ENCODE assay signal across 1 cellular context in the genomic region with DNA sequence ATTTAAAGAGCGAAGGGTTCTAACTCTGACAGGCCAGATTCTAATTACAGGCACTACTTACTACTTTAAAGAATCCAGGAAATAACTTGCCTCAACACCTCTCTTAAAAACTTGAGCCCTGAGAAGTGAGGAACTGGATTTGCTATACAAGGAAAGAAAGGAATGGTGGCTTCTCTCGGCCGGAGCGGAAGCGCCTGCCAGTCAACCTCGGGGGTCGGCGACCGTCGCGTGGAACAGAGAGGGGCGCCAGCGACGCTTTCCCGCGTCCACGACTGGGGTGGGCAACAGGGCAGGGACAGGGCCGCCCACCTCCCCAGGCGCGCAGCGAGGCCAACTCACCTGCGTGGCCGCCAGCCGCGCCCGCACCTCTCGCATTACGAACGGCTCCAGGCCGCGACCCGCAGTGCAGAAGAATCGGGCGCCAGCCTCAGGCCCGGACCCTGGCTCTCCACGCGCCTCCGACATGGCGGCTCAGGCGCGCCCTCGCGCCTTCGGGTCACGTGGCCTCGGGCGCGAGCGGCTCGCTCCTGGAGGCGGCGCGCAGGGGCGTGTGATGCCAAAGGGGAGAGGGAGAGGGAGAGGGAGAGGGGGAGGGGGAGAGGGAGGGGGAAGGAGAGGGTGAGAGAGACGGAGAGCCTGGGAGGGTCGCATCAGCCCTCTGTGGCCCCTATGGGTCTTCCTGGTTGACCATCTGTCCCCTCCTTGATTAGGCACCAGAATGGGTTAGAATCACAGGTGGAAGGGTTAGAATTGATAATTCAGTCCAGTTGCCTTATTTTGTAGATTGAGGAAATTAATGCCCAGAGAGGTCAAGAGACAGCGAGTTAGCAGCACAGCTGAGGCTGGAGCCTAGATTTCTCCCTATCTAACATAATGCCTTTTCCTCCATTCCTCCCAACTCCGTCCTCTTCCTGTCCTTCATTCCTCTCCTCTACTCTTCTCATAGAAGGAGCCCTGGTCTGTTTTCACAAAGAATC.
TF ChIP-seq lines count a peak whose summit lies in the region.

A gene with protein sequence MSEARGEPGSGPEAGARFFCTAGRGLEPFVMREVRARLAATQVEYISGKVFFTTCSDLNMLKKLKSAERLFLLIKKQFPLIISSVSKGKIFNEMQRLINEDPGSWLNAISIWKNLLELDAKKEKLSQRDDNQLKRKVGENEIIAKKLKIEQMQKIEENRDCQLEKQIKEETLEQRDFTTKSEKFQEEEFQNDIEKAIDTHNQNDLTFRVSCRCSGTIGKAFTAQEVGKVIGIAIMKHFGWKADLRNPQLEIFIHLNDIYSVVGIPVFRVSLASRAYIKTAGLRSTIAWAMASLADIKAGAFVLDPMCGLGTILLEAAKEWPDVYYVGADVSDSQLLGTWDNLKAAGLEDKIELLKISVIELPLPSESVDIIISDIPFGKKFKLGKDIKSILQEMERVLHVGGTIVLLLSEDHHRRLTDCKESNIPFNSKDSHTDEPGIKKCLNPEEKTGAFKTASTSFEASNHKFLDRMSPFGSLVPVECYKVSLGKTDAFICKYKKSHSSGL (minus strand): TSS at position 484 of the 977 bp plus-strand sequence. CDS start 19 bp downstream, at position 465.

TF ChIP-seq in HepG2, 621 proteins besides CTCF, POLR2A, EP300 and RAD21 (continued from another document and continues in another):
- TF ChIP-seq, protein P1, sequence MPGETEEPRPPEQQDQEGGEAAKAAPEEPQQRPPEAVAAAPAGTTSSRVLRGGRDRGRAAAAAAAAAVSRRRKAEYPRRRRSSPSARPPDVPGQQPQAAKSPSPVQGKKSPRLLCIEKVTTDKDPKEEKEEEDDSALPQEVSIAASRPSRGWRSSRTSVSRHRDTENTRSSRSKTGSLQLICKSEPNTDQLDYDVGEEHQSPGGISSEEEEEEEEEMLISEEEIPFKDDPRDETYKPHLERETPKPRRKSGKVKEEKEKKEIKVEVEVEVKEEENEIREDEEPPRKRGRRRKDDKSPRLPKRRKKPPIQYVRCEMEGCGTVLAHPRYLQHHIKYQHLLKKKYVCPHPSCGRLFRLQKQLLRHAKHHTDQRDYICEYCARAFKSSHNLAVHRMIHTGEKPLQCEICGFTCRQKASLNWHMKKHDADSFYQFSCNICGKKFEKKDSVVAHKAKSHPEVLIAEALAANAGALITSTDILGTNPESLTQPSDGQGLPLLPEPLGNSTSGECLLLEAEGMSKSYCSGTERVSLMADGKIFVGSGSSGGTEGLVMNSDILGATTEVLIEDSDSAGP (CRISPR knock-in tag; IDR thresholded peaks at IDR 0.05; ENCODE audit: borderline replicate concordance) = peak; percentile 89
- no peak for TF ChIP-seq HNRNPUL1 (IDR thresholded peaks at IDR 0.05; ENCODE audit: low read depth, low read length)
- TF ChIP-seq HCFC1 (IDR thresholded peaks at IDR 0.05; ENCODE audit: low read depth, low read length) = 0 out of 2 replicates have a peak, but pooled peaks have one; percentile 6
- peak; percentile 73; the same call in 1 of the 2 replicates for TF ChIP-seq MED13 (CRISPR knock-in tag; IDR thresholded peaks at IDR 0.05)
- no peak for TF ChIP-seq THYN1 (CRISPR knock-in tag; IDR thresholded peaks at IDR 0.05; ENCODE audit: borderline replicate concordance, low read depth)
- TF ChIP-seq, protein P2, sequence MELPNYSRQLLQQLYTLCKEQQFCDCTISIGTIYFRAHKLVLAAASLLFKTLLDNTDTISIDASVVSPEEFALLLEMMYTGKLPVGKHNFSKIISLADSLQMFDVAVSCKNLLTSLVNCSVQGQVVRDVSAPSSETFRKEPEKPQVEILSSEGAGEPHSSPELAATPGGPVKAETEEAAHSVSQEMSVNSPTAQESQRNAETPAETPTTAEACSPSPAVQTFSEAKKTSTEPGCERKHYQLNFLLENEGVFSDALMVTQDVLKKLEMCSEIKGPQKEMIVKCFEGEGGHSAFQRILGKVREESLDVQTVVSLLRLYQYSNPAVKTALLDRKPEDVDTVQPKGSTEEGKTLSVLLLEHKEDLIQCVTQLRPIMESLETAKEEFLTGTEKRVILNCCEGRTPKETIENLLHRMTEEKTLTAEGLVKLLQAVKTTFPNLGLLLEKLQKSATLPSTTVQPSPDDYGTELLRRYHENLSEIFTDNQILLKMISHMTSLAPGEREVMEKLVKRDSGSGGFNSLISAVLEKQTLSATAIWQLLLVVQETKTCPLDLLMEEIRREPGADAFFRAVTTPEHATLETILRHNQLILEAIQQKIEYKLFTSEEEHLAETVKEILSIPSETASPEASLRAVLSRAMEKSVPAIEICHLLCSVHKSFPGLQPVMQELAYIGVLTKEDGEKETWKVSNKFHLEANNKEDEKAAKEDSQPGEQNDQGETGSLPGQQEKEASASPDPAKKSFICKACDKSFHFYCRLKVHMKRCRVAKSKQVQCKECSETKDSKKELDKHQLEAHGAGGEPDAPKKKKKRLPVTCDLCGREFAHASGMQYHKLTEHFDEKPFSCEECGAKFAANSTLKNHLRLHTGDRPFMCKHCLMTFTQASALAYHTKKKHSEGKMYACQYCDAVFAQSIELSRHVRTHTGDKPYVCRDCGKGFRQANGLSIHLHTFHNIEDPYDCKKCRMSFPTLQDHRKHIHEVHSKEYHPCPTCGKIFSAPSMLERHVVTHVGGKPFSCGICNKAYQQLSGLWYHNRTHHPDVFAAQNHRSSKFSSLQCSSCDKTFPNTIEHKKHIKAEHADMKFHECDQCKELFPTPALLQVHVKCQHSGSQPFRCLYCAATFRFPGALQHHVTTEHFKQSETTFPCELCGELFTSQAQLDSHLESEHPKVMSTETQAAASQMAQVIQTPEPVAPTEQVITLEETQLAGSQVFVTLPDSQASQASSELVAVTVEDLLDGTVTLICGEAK (IDR thresholded peaks at IDR 0.05) = no peak
- TF ChIP-seq, protein P2 (CRISPR knock-in tag; IDR thresholded peaks at IDR 0.05) = peak; percentile 84; the same call in 1 of the 2 replicates
- TF ChIP-seq NR2F1 (CRISPR knock-in tag; IDR thresholded peaks at IDR 0.05) = 0 out of 4 replicates have a peak, but pooled peaks of 1 of the 2 experiments have one; percentile 44
- TF ChIP-seq ZNF572 (CRISPR knock-in tag; IDR thresholded peaks at IDR 0.05) = no peak
- TF ChIP-seq, protein P3, sequence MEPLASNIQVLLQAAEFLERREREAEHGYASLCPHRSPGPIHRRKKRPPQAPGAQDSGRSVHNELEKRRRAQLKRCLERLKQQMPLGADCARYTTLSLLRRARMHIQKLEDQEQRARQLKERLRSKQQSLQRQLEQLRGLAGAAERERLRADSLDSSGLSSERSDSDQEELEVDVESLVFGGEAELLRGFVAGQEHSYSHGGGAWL (CRISPR knock-in tag; IDR thresholded peaks at IDR 0.05) = peak; percentile 99
- TF ChIP-seq ARNT (IDR thresholded peaks at IDR 0.05) = no peak
- peak; percentile 73; the same call in 1 of the 2 replicates for TF ChIP-seq HOXA9 (CRISPR knock-in tag; IDR thresholded peaks at IDR 0.05; ENCODE audit: borderline replicate concordance)
- TF ChIP-seq SMARCE1 (IDR thresholded peaks at IDR 0.05; ENCODE audit: borderline replicate concordance) = no peak
- no peak for TF ChIP-seq CEBPB (IDR thresholded peaks at IDR 0.05; ENCODE audit: borderline replicate concordance, low read depth, low read length)
- peak; percentile 96; the same call in 1 of the 2 replicates for TF ChIP-seq MEIS2 (CRISPR knock-in tag; IDR thresholded peaks at IDR 0.05)
- TF ChIP-seq ZBTB42 (CRISPR knock-in tag; IDR thresholded peaks at IDR 0.05) = peak; percentile 75; the same call in 1 of the 2 replicates
- TF ChIP-seq, protein P4, sequence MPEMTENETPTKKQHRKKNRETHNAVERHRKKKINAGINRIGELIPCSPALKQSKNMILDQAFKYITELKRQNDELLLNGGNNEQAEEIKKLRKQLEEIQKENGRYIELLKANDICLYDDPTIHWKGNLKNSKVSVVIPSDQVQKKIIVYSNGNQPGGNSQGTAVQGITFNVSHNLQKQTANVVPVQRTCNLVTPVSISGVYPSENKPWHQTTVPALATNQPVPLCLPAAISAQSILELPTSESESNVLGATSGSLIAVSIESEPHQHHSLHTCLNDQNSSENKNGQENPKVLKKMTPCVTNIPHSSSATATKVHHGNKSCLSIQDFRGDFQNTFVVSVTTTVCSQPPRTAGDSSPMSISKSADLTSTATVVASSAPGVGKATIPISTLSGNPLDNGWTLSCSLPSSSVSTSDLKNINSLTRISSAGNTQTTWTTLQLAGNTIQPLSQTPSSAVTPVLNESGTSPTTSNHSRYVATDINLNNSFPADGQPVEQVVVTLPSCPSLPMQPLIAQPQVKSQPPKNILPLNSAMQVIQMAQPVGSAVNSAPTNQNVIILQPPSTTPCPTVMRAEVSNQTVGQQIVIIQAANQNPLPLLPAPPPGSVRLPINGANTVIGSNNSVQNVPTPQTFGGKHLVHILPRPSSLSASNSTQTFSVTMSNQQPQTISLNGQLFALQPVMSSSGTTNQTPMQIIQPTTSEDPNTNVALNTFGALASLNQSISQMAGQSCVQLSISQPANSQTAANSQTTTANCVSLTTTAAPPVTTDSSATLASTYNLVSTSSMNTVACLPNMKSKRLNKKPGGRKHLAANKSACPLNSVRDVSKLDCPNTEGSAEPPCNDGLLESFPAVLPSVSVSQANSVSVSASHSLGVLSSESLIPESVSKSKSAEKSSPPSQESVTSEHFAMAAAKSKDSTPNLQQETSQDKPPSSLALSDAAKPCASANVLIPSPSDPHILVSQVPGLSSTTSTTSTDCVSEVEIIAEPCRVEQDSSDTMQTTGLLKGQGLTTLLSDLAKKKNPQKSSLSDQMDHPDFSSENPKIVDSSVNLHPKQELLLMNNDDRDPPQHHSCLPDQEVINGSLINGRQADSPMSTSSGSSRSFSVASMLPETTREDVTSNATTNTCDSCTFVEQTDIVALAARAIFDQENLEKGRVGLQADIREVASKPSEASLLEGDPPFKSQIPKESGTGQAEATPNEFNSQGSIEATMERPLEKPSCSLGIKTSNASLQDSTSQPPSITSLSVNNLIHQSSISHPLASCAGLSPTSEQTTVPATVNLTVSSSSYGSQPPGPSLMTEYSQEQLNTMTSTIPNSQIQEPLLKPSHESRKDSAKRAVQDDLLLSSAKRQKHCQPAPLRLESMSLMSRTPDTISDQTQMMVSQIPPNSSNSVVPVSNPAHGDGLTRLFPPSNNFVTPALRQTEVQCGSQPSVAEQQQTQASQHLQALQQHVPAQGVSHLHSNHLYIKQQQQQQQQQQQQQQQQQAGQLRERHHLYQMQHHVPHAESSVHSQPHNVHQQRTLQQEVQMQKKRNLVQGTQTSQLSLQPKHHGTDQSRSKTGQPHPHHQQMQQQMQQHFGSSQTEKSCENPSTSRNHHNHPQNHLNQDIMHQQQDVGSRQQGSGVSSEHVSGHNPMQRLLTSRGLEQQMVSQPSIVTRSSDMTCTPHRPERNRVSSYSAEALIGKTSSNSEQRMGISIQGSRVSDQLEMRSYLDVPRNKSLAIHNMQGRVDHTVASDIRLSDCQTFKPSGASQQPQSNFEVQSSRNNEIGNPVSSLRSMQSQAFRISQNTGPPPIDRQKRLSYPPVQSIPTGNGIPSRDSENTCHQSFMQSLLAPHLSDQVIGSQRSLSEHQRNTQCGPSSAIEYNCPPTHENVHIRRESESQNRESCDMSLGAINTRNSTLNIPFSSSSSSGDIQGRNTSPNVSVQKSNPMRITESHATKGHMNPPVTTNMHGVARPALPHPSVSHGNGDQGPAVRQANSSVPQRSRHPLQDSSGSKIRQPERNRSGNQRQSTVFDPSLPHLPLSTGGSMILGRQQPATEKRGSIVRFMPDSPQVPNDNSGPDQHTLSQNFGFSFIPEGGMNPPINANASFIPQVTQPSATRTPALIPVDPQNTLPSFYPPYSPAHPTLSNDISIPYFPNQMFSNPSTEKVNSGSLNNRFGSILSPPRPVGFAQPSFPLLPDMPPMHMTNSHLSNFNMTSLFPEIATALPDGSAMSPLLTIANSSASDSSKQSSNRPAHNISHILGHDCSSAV (CRISPR knock-in tag; IDR thresholded peaks at IDR 0.05; ENCODE audit: borderline replicate concordance) = peak; percentile 48; the same call in 1 of the 2 replicates
- TF ChIP-seq ZNF367 (CRISPR knock-in tag; IDR thresholded peaks at IDR 0.05; ENCODE audit: borderline replicate concordance) = no peak
- TF ChIP-seq MED8 (CRISPR knock-in tag; IDR thresholded peaks at IDR 0.05; ENCODE audit: insufficient replicate concordance) = peak; percentile 87
- TF ChIP-seq FOSL1 (CRISPR knock-in tag; IDR thresholded peaks at IDR 0.05; ENCODE audit: borderline replicate concordance) = no peak
- TF ChIP-seq, protein P5, sequence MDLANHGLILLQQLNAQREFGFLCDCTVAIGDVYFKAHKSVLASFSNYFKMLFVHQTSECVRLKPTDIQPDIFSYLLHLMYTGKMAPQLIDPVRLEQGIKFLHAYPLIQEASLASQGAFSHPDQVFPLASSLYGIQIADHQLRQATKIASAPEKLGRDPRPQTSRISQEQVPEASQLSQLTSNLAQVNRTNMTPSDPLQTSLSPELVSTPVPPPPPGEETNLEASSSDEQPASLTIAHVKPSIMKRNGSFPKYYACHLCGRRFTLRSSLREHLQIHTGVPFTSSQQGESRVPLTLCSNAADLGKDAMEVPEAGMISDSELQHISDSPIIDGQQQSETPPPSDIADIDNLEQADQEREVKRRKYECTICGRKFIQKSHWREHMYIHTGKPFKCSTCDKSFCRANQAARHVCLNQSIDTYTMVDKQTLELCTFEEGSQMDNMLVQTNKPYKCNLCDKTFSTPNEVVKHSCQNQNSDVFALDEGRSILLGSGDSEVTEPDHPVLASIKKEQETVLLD (CRISPR knock-in tag; IDR thresholded peaks at IDR 0.05; ENCODE audit: low read depth) = no peak
- TF ChIP-seq ZNF567 (CRISPR knock-in tag; IDR thresholded peaks at IDR 0.05; ENCODE audit: borderline replicate concordance) = peak; percentile 94; the same call in 1 of the 2 replicates
